ENCODE assay signal across 2 cellular contexts in the genomic region with DNA sequence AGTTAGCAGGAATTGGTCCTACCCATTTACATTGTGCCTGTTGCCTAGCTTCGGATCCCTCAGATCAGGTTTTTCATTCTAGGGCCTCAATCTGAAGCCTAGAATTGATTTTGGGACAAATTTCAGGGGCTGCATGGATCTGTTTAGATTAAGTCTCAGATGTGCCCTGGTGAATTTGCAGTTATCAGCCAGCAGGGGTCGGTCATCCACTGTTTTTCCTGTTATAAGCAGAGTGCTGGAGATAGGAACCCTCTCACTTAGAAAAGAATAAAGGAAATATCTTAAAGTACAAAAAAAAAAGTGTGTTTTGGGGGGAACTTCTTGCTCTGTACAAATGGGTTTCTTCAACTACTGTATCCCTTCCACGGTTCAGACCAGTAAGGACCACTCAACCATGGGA.
A peak's percentile ranks its signal among the peaks of the same experiment; 100 is the strongest.
TF ChIP-seq lines count a peak whose summit lies in the region.

No MANE protein-coding gene starts in this region.

TF ChIP-seq in IMR-90, 13 proteins besides CTCF, POLR2A, EP300 and RAD21:
- TF ChIP-seq SMC3 (IDR thresholded peaks at IDR 0.05; ENCODE audit: low read depth, low read length) = peak; percentile 55
- no peak for TF ChIP-seq BHLHE40 (IDR thresholded peaks at IDR 0.05; ENCODE audit: low read depth, low read length)
- TF ChIP-seq RCOR1 (IDR thresholded peaks at IDR 0.05; ENCODE audit: insufficient replicate concordance, low read length) = no peak
TF ChIP-seq in IMR-90: peak in this region for 1.

TF ChIP-seq in WTC11, 78 proteins besides CTCF, POLR2A, EP300 and RAD21:
- TF ChIP-seq, protein P1, sequence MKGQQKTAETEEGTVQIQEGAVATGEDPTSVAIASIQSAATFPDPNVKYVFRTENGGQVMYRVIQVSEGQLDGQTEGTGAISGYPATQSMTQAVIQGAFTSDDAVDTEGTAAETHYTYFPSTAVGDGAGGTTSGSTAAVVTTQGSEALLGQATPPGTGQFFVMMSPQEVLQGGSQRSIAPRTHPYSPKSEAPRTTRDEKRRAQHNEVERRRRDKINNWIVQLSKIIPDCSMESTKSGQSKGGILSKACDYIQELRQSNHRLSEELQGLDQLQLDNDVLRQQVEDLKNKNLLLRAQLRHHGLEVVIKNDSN (CRISPR knock-in tag; IDR thresholded peaks at IDR 0.05) = no peak
- TF ChIP-seq CREM (CRISPR knock-in tag; IDR thresholded peaks at IDR 0.05) (no peak), SP1 (CRISPR knock-in tag; conservative IDR thresholded peaks at IDR 0.05) (no peak), TEAD1 (CRISPR knock-in tag; IDR thresholded peaks at IDR 0.05) (no peak), CBFB (CRISPR knock-in tag; IDR thresholded peaks at IDR 0.05; ENCODE audit: low read depth) (no peak), PRRX2 (CRISPR knock-in tag; IDR thresholded peaks at IDR 0.05) (no peak), SOX15 (CRISPR knock-in tag; IDR thresholded peaks at IDR 0.05) (no peak), MYBL2 (CRISPR knock-in tag; IDR thresholded peaks at IDR 0.05) (no peak), RELA (CRISPR knock-in tag; IDR thresholded peaks at IDR 0.05; ENCODE audit: borderline replicate concordance) (no peak), NR2C2 (CRISPR knock-in tag; IDR thresholded peaks at IDR 0.05) (no peak), ETV6 (CRISPR knock-in tag; IDR thresholded peaks at IDR 0.05) (no peak), FOXJ3 (CRISPR knock-in tag; IDR thresholded peaks at IDR 0.05; ENCODE audit: borderline replicate concordance) (no peak)
- TF ChIP-seq, protein P2, sequence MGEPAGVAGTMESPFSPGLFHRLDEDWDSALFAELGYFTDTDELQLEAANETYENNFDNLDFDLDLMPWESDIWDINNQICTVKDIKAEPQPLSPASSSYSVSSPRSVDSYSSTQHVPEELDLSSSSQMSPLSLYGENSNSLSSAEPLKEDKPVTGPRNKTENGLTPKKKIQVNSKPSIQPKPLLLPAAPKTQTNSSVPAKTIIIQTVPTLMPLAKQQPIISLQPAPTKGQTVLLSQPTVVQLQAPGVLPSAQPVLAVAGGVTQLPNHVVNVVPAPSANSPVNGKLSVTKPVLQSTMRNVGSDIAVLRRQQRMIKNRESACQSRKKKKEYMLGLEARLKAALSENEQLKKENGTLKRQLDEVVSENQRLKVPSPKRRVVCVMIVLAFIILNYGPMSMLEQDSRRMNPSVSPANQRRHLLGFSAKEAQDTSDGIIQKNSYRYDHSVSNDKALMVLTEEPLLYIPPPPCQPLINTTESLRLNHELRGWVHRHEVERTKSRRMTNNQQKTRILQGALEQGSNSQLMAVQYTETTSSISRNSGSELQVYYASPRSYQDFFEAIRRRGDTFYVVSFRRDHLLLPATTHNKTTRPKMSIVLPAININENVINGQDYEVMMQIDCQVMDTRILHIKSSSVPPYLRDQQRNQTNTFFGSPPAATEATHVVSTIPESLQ (CRISPR knock-in tag; IDR thresholded peaks at IDR 0.05) = no peak
- TF ChIP-seq, protein P3, sequence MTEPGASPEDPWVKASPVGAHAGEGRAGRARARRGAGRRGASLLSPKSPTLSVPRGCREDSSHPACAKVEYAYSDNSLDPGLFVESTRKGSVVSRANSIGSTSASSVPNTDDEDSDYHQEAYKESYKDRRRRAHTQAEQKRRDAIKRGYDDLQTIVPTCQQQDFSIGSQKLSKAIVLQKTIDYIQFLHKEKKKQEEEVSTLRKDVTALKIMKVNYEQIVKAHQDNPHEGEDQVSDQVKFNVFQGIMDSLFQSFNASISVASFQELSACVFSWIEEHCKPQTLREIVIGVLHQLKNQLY (CRISPR knock-in tag; IDR thresholded peaks at IDR 0.05) = no peak
- TF ChIP-seq, protein P4, sequence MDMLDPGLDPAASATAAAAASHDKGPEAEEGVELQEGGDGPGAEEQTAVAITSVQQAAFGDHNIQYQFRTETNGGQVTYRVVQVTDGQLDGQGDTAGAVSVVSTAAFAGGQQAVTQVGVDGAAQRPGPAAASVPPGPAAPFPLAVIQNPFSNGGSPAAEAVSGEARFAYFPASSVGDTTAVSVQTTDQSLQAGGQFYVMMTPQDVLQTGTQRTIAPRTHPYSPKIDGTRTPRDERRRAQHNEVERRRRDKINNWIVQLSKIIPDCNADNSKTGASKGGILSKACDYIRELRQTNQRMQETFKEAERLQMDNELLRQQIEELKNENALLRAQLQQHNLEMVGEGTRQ (CRISPR knock-in tag; IDR thresholded peaks at IDR 0.05) = no peak
- TF ChIP-seq, protein P5, sequence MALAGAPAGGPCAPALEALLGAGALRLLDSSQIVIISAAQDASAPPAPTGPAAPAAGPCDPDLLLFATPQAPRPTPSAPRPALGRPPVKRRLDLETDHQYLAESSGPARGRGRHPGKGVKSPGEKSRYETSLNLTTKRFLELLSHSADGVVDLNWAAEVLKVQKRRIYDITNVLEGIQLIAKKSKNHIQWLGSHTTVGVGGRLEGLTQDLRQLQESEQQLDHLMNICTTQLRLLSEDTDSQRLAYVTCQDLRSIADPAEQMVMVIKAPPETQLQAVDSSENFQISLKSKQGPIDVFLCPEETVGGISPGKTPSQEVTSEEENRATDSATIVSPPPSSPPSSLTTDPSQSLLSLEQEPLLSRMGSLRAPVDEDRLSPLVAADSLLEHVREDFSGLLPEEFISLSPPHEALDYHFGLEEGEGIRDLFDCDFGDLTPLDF (CRISPR knock-in tag; IDR thresholded peaks at IDR 0.05) = no peak
- TF ChIP-seq, protein P6, sequence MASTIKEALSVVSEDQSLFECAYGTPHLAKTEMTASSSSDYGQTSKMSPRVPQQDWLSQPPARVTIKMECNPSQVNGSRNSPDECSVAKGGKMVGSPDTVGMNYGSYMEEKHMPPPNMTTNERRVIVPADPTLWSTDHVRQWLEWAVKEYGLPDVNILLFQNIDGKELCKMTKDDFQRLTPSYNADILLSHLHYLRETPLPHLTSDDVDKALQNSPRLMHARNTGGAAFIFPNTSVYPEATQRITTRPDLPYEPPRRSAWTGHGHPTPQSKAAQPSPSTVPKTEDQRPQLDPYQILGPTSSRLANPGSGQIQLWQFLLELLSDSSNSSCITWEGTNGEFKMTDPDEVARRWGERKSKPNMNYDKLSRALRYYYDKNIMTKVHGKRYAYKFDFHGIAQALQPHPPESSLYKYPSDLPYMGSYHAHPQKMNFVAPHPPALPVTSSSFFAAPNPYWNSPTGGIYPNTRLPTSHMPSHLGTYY (CRISPR knock-in tag; IDR thresholded peaks at IDR 0.05) = no peak
- TF ChIP-seq, protein P7, sequence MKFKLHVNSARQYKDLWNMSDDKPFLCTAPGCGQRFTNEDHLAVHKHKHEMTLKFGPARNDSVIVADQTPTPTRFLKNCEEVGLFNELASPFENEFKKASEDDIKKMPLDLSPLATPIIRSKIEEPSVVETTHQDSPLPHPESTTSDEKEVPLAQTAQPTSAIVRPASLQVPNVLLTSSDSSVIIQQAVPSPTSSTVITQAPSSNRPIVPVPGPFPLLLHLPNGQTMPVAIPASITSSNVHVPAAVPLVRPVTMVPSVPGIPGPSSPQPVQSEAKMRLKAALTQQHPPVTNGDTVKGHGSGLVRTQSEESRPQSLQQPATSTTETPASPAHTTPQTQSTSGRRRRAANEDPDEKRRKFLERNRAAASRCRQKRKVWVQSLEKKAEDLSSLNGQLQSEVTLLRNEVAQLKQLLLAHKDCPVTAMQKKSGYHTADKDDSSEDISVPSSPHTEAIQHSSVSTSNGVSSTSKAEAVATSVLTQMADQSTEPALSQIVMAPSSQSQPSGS (CRISPR knock-in tag; IDR thresholded peaks at IDR 0.05; ENCODE audit: borderline replicate concordance, low read depth) = no peak
